12 cellular contexts compared by ENCODE assay signal in genomic region chr9:94819161-94819677, GRCh38.
DNase-seq lines count a peak whose midpoint lies in the region; ATAC-seq and TF ChIP-seq lines count a peak whose summit lies in the region.
"Had no signal": no experiment of that assay in that cellular context is flagged by ENCODE, and none has a peak within 500 bp of the region (broad histone marks: within the 10 kb centered on the region; RNA-seq: fewer than 3 reads in every experiment).

No MANE protein-coding gene starts in this region.

- no peaks in the 10 kb centered on the region for H3K27me3 Mint-ChIP-seq in nephron progenitor cell (ENCODE audit: low read depth, poor library complexity)
- no peaks in the 10 kb centered on the region for H3K27me3 Mint-ChIP-seq in activated CD4-positive, alpha-beta T cell treated with anti-CD3 and anti-CD28 coated beads, Interleukin-2, amount 10 ng/mL, durations not matched to agents 24 days and 14 days
- H3K27me3 Mint-ChIP-seq: activated CD8-positive, alpha-beta T cell treated with anti-CD3 and anti-CD28 coated beads for 36 hours; CD8-positive, alpha-beta memory T cell had no signal

- peaks cover 42% of the 10 kb centered on the region for H3K4me1 Mint-ChIP-seq in nephron progenitor cell
- peaks cover 11% of the 10 kb centered on the region for H3K4me1 Mint-ChIP-seq in activated CD4-positive, alpha-beta T cell treated with anti-CD3 and anti-CD28 coated beads, Interleukin-2, amount 10 ng/mL, durations not matched to agents 24 days and 14 days

- H3K4me1 ChIP-seq in SJCRH30 (peaks cover 18% of the 10 kb centered on the region), cardiac muscle cell (ENCODE audit: low read depth) (peaks cover 17% of the 10 kb centered on the region), upper lobe of left lung (peaks cover 3 to 6% (median 6%) of the 10 kb centered on the region in 4 donors)

- H3K36me3 Mint-ChIP-seq in nephron progenitor cell (ENCODE audit: low read depth), result peaks cover 45% of the 10 kb centered on the region
- peaks cover 14% of the 10 kb centered on the region for H3K36me3 Mint-ChIP-seq in activated CD4-positive, alpha-beta T cell treated with anti-CD3 and anti-CD28 coated beads, Interleukin-2, amount 10 ng/mL, durations not matched to agents 24 days and 14 days (ENCODE audit: low read depth)
- H3K36me3 Mint-ChIP-seq: stimulated activated effector memory CD8-positive, alpha-beta T cell treated with anti-CD3 and anti-CD28 coated beads, Interleukin-12 subunit alpha, Interleukin-12 subunit beta, amount 100 ng/mL, for 72 hours had no signal

- peak overlapping the region; percentile 64 for H3K27ac Mint-ChIP-seq in nephron progenitor cell
- H3K27ac Mint-ChIP-seq in activated CD4-positive, alpha-beta T cell treated with anti-CD3 and anti-CD28 coated beads, Interleukin-2, amount 10 ng/mL, durations not matched to agents 24 days and 14 days, result no peak overlapping the region
- H3K27ac Mint-ChIP-seq: activated CD8-positive, alpha-beta T cell treated with anti-CD3 and anti-CD28 coated beads for 36 hours; stimulated activated effector memory CD8-positive, alpha-beta T cell treated with anti-CD3 and anti-CD28 coated beads, Interleukin-12 subunit alpha, Interleukin-12 subunit beta, amount 100 ng/mL, for 72 hours had no signal

- peak; percentile 59 to 79 for ATAC-seq in upper lobe of left lung (ENCODE audit: low FRiP score in 2 of 2)
- ATAC-seq: activated CD8-positive, alpha-beta T cell treated with anti-CD3 and anti-CD28 coated beads for 36 hours; stimulated activated effector memory CD8-positive, alpha-beta T cell treated with anti-CD3 and anti-CD28 coated beads, Interleukin-12 subunit alpha, Interleukin-12 subunit beta, amount 100 ng/mL, for 72 hours had no signal

- H3K27me3 ChIP-seq in SJCRH30 (no peaks in the 10 kb centered on the region), cardiac muscle cell (no peaks in the 10 kb centered on the region), upper lobe of left lung (no peaks in the 10 kb centered on the region)

- peak overlapping the region; percentile 28 for H3K27ac ChIP-seq in SJCRH30
- H3K27ac ChIP-seq in cardiac muscle cell, result peak overlapping the region; percentile 73
- H3K27ac ChIP-seq in upper lobe of left lung, result peak overlapping the region; percentile 60 to 72 (median 70)

- H3K36me3 ChIP-seq in SJCRH30, result no peaks in the 10 kb centered on the region
- no peaks in the 10 kb centered on the region for H3K36me3 ChIP-seq in cardiac muscle cell
- H3K36me3 ChIP-seq in upper lobe of left lung, result no peaks in the 10 kb centered on the region

- H3K9me3 ChIP-seq in SJCRH30 (replicated peaks), result no peaks in the 10 kb centered on the region
- no peaks in the 10 kb centered on the region for H3K9me3 ChIP-seq in cardiac muscle cell (ENCODE audit: low read depth)
- H3K9me3 ChIP-seq in upper lobe of left lung, result no peaks in the 10 kb centered on the region

- TF ChIP-seq CTCF in cardiac muscle cell (IDR thresholded peaks at IDR 0.05; ENCODE audit: low read depth, low read length) (no peak), nephron progenitor cell (IDR thresholded peaks at IDR 0.05) (no peak), upper lobe of left lung (IDR thresholded peaks at IDR 0.05) (no peak)

- H3K4me3 ChIP-seq in SJCRH30 (no peak overlapping the region), cardiac muscle cell (no peak overlapping the region), upper lobe of left lung (no peak overlapping the region)

- no peak for TF ChIP-seq EP300 in upper lobe of left lung (IDR thresholded peaks at IDR 0.05)

- intact Hi-C loops in activated CD4-positive, alpha-beta T cell treated with anti-CD3 and anti-CD28 coated beads, Interleukin-2, amount 10 ng/mL, durations not matched to agents 24 days and 14 days (cut with micrococcal nuclease), result no loop called here

- peak in 1 of 4 donors; percentile 20 for TF ChIP-seq POLR2A in upper lobe of left lung (IDR thresholded peaks at IDR 0.05)

- H3K4me3 Mint-ChIP-seq in nephron progenitor cell, result no peak overlapping the region
- H3K4me3 Mint-ChIP-seq in activated CD4-positive, alpha-beta T cell treated with anti-CD3 and anti-CD28 coated beads, Interleukin-2, amount 10 ng/mL, durations not matched to agents 24 days and 14 days, result no peak overlapping the region
- H3K4me3 Mint-ChIP-seq: activated CD8-positive, alpha-beta T cell treated with anti-CD3 and anti-CD28 coated beads for 36 hours; CD8-positive, alpha-beta memory T cell; stimulated activated effector memory CD8-positive, alpha-beta T cell treated with anti-CD3 and anti-CD28 coated beads, Interleukin-12 subunit alpha, Interleukin-12 subunit beta, amount 100 ng/mL, for 72 hours had no signal

- WGBS in upper lobe of left lung, 2 donors, result 65 to 72% methylated on average over 8 of the region's 8 CpGs

- no peaks in the 10 kb centered on the region for H3K9me3 Mint-ChIP-seq in nephron progenitor cell
- H3K9me3 Mint-ChIP-seq in activated CD4-positive, alpha-beta T cell treated with anti-CD3 and anti-CD28 coated beads, Interleukin-2, amount 10 ng/mL, durations not matched to agents 24 days and 14 days, result peaks cover 4% of the 10 kb centered on the region
- H3K9me3 Mint-ChIP-seq: activated CD8-positive, alpha-beta T cell treated with anti-CD3 and anti-CD28 coated beads for 36 hours; CD8-positive, alpha-beta memory T cell; stimulated activated effector memory CD8-positive, alpha-beta T cell treated with anti-CD3 and anti-CD28 coated beads, Interleukin-12 subunit alpha, Interleukin-12 subunit beta, amount 100 ng/mL, for 72 hours had no signal

- DNase-seq in SJCRH30, result peak; percentile 79 to 86
- peak in 1 of 2 donors; percentile 17 for DNase-seq in cardiac muscle cell (ENCODE audit: low read depth in 1 of 2, low spot score in 1 of 2)
- no peak for DNase-seq in nephron progenitor cell
- DNase-seq in upper lobe of left lung, result peak in 1 of 2 donors; percentile 51
- DNase-seq in NCI-H774 (lab: John Stamatoyannopoulos, UW), result no peak
- DNase-seq in stimulated activated CD4-positive, alpha-beta T cell treated with anti-CD3 and anti-CD28 coated beads, Interleukin-12 subunit alpha, Interleukin-12 subunit beta, amount 100 ng/mL, for 4 hours, result no peak
- no peak for DNase-seq in activated CD4-positive, alpha-beta T cell treated with anti-CD3 and anti-CD28 coated beads, Interleukin-2, amount 10 ng/mL, durations not matched to agents 24 days and 14 days
- DNase-seq: activated CD8-positive, alpha-beta T cell treated with anti-CD3 and anti-CD28 coated beads for 36 hours; activated naive CD4-positive, alpha-beta T cell; CD8-positive, alpha-beta memory T cell; NCI-H1417 treated with DMSO at 0.1 percent for 48 hours had no signal

Comparison
In these comparisons a context has a peak if more than half of its experiments do, and no peak if none do; other contexts are left out.
1. DNase-seq: peak in SJCRH30 (2 of 2); none in nephron progenitor cell (single experiment), NCI-H774 (single experiment), stimulated activated CD4-positive, alpha-beta T cell treated with anti-CD3 and anti-CD28 coated beads, Interleukin-12 subunit alpha, Interleukin-12 subunit beta, amount 100 ng/mL, for 4 hours (single experiment) and activated CD4-positive, alpha-beta T cell treated with anti-CD3 and anti-CD28 coated beads, Interleukin-2, amount 10 ng/mL, durations not matched to agents 24 days and 14 days (single experiment).
2. Peak in every context shown above with its lines, with median percentiles within 50 percentile points of each other: H3K27ac ChIP-seq.